In the genomic region with DNA sequence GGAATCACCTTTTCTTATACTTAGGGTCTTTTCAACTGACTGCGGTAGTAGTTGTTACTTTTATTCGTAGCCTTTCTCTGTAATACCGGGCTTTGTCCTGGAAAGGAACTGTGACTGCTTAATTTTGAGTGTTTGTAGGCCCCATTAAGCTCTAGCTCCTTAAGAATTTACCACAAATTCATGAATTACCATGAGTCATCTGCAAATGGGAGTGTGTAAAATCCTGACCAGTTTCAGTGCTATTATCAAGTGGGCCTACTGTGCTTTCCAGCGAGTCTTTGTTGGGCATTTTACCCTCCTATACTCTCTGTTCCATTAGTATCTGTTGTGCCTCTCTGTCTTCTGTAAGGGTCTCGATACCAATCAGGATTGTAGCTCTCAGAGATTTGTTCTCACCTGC, we compare ENCODE assay signal across 23 cellular contexts. TPM values are rescaled to one million over a fixed set of nuclear protein-coding genes. Genes with fewer than 3 reads are reported as not detected.
DNase-seq lines count a peak whose midpoint lies in the region; ATAC-seq and TF ChIP-seq lines count a peak whose summit lies in the region.
"Had no signal": no experiment of that assay in that cellular context is flagged by ENCODE, and none has a peak within 500 bp of the region (broad histone marks: within the 10 kb centered on the region; RNA-seq: fewer than 3 reads in every experiment).

No MANE protein-coding gene starts in this region.

- DNase-seq in stimulated activated naive CD8-positive, alpha-beta T cell treated with anti-CD3 and anti-CD28 coated beads, Interleukin-15, amount 100 ng/mL, for 72 hours: no peak
- DNase-seq in amniotic epithelial cell (ENCODE audit: low read depth) (peak; percentile 57), fibroblast of mammary gland (ENCODE audit: low read depth) (peak; percentile 46), H7 (no peak), NOMO-1 treated with dmso at 0.1 percent for 144 hours (lab: John Stamatoyannopoulos, UW; ENCODE audit: unreplicated experiment) (no peak)
- DNase-seq in activated naive CD8-positive, alpha-beta T cell treated with anti-CD3 and anti-CD28 coated beads for 36 hours: no peak
- no peak for DNase-seq in stimulated activated CD4-positive, alpha-beta T cell treated with anti-CD3 and anti-CD28 coated beads, Interleukin-2, amount 100 ng/mL, for 24 hours
- DNase-seq: activated CD8-positive, alpha-beta memory T cell treated with anti-CD3 and anti-CD28 coated beads, Interleukin-2, amount 50 U/mL, for 48 hours; activated gamma-delta T cell; central memory CD4-positive, alpha-beta T cell; GDM1; heart right ventricle; MM.1S; mucosa of descending colon; NCI-H1694 treated with DMSO at 0.1 percent for 48 hours; NCI-H748 treated with DMSO at 0.1 percent for 48 hours; SIG-M5; stimulated activated CD4-positive, alpha-beta T cell treated with anti-CD3 and anti-CD28 coated beads, Interleukin-4, amount 100 ng/mL, for 1 hour; stimulated activated naive CD8-positive, alpha-beta T cell treated with anti-CD3 and anti-CD28 coated beads, Interleukin-15, Interleukin-2, amounts not matched to agents 100 U/mL and 50 U/mL, for 24 hours; T-cell; upper lobe of left lung had no signal

- H3K36me3 ChIP-seq in H7 (replicated peaks; ENCODE audit: control insufficient read depth, insufficient read depth, low read length): no peaks in the 10 kb centered on the region

- H3K4me3 Mint-ChIP-seq in stimulated activated naive CD8-positive, alpha-beta T cell treated with anti-CD3 and anti-CD28 coated beads, Interleukin-15, Interleukin-2, amounts not matched to agents 100 ng/mL and 50 ng/mL, for 24 hours: no peak overlapping the region
- H3K4me3 Mint-ChIP-seq in stimulated activated naive CD8-positive, alpha-beta T cell treated with anti-CD3 and anti-CD28 coated beads, Interleukin-15, amount 100 ng/mL, for 72 hours: peak overlapping the region in 1 of 2 donors; percentile 39
- no peak overlapping the region for H3K4me3 Mint-ChIP-seq in activated naive CD8-positive, alpha-beta T cell treated with anti-CD3 and anti-CD28 coated beads for 36 hours
- H3K4me3 Mint-ChIP-seq: T-cell had no signal

- no peak for TF ChIP-seq CTCF in fibroblast of mammary gland (conservative IDR thresholded peaks at IDR 0.05; ENCODE audit: control insufficient read depth, insufficient read depth, low read depth, low read length)

- no peak for ATAC-seq in stimulated activated naive CD8-positive, alpha-beta T cell treated with anti-CD3 and anti-CD28 coated beads, Interleukin-15, amount 100 ng/mL, for 72 hours
- ATAC-seq: heart right ventricle; mucosa of descending colon; stimulated activated naive CD8-positive, alpha-beta T cell treated with anti-CD3 and anti-CD28 coated beads, Interleukin-15, Interleukin-2, amounts not matched to agents 100 U/mL and 50 U/mL, for 24 hours; T-cell had no signal

- H3K4me1 Mint-ChIP-seq in stimulated activated naive CD8-positive, alpha-beta T cell treated with anti-CD3 and anti-CD28 coated beads, Interleukin-15, Interleukin-2, amounts not matched to agents 100 ng/mL and 50 ng/mL, for 24 hours (ENCODE audit: low read depth): peaks cover 31% of the 10 kb centered on the region
- peaks cover 21% of the 10 kb centered on the region for H3K4me1 Mint-ChIP-seq in stimulated activated naive CD8-positive, alpha-beta T cell treated with anti-CD3 and anti-CD28 coated beads, Interleukin-15, amount 100 ng/mL, for 72 hours
- peaks cover 22% of the 10 kb centered on the region for H3K4me1 Mint-ChIP-seq in activated naive CD8-positive, alpha-beta T cell treated with anti-CD3 and anti-CD28 coated beads for 36 hours

- H3K27me3 ChIP-seq in H7 (ENCODE audit: control insufficient read depth, insufficient read depth, low read length): no peaks in the 10 kb centered on the region
- H3K27me3 ChIP-seq: heart right ventricle, upper lobe of left lung had no signal

- peak overlapping the region; percentile 27 for H3K27ac Mint-ChIP-seq in stimulated activated naive CD8-positive, alpha-beta T cell treated with anti-CD3 and anti-CD28 coated beads, Interleukin-15, Interleukin-2, amounts not matched to agents 100 ng/mL and 50 ng/mL, for 24 hours
- H3K27ac Mint-ChIP-seq in stimulated activated naive CD8-positive, alpha-beta T cell treated with anti-CD3 and anti-CD28 coated beads, Interleukin-15, amount 100 ng/mL, for 72 hours: peak overlapping the region in 1 of 2 donors; percentile 50
- no peak overlapping the region for H3K27ac Mint-ChIP-seq in activated naive CD8-positive, alpha-beta T cell treated with anti-CD3 and anti-CD28 coated beads for 36 hours
- H3K27ac Mint-ChIP-seq: progenitor cell of endocrine pancreas, T-cell had no signal

- no peak overlapping the region for H3K4me3 ChIP-seq in fibroblast of mammary gland (ENCODE audit: control insufficient read depth, low read depth, low read length)
- no peak overlapping the region for H3K4me3 ChIP-seq in H7 (ENCODE audit: insufficient read depth, low read depth, low read length)
- H3K4me3 ChIP-seq: heart right ventricle, mucosa of descending colon, upper lobe of left lung had no signal

- peaks cover 6% of the 10 kb centered on the region for H3K9me3 Mint-ChIP-seq in stimulated activated naive CD8-positive, alpha-beta T cell treated with anti-CD3 and anti-CD28 coated beads, Interleukin-15, Interleukin-2, amounts not matched to agents 100 ng/mL and 50 ng/mL, for 24 hours
- peaks cover 10% of the 10 kb centered on the region in 2 donors for H3K9me3 Mint-ChIP-seq in stimulated activated naive CD8-positive, alpha-beta T cell treated with anti-CD3 and anti-CD28 coated beads, Interleukin-15, amount 100 ng/mL, for 72 hours
- H3K9me3 Mint-ChIP-seq in activated naive CD8-positive, alpha-beta T cell treated with anti-CD3 and anti-CD28 coated beads for 36 hours: peaks cover 8% of the 10 kb centered on the region

- H3K36me3 Mint-ChIP-seq in stimulated activated naive CD8-positive, alpha-beta T cell treated with anti-CD3 and anti-CD28 coated beads, Interleukin-15, Interleukin-2, amounts not matched to agents 100 ng/mL and 50 ng/mL, for 24 hours (ENCODE audit: low read depth): peaks cover 58% of the 10 kb centered on the region
- H3K36me3 Mint-ChIP-seq in activated naive CD8-positive, alpha-beta T cell treated with anti-CD3 and anti-CD28 coated beads for 36 hours: peaks cover 40% of the 10 kb centered on the region

- no peaks in the 10 kb centered on the region for H3K27me3 Mint-ChIP-seq in stimulated activated naive CD8-positive, alpha-beta T cell treated with anti-CD3 and anti-CD28 coated beads, Interleukin-15, Interleukin-2, amounts not matched to agents 100 ng/mL and 50 ng/mL, for 24 hours
- H3K27me3 Mint-ChIP-seq in stimulated activated naive CD8-positive, alpha-beta T cell treated with anti-CD3 and anti-CD28 coated beads, Interleukin-15, amount 100 ng/mL, for 72 hours: no peaks in the 10 kb centered on the region
- no peaks in the 10 kb centered on the region for H3K27me3 Mint-ChIP-seq in activated naive CD8-positive, alpha-beta T cell treated with anti-CD3 and anti-CD28 coated beads for 36 hours
- H3K27me3 Mint-ChIP-seq: progenitor cell of endocrine pancreas, T-cell had no signal

RNA-seq across cellular contexts. Expression of a gene that starts 49.7 kb away (rescaled TPM):
- total RNA-seq in H7 (2014; rRNA removed; shearing (Covaris generic)): 18.8 and 24.4 TPM in 2 replicates
- total RNA-seq in activated naive CD8-positive, alpha-beta T cell treated with anti-CD3 and anti-CD28 coated beads for 36 hours: 10 to 100 TPM; 21.7 to 21.8 TPM

Comparison
In these comparisons a context has a peak if more than half of its experiments do, and no peak if none do; other contexts are left out.
1. DNase-seq: peak in amniotic epithelial cell (single experiment) and fibroblast of mammary gland (single experiment); none in stimulated activated naive CD8-positive, alpha-beta T cell treated with anti-CD3 and anti-CD28 coated beads, Interleukin-15, amount 100 ng/mL, for 72 hours (0 of 2), H7 (single experiment), NOMO-1 treated with dmso at 0.1 percent for 144 hours (single experiment), activated naive CD8-positive, alpha-beta T cell treated with anti-CD3 and anti-CD28 coated beads for 36 hours (single experiment) and stimulated activated CD4-positive, alpha-beta T cell treated with anti-CD3 and anti-CD28 coated beads, Interleukin-2, amount 100 ng/mL, for 24 hours (0 of 2).